In genomic region chr4:71231073-71231752, GRCh38 we compare ENCODE assay signal across 7 cellular contexts.
DNase-seq lines count a peak whose midpoint lies in the region; ATAC-seq and TF ChIP-seq lines count a peak whose summit lies in the region.

No MANE protein-coding gene starts in this region.

- peak; percentile 97 for DNase-seq in MG63
- DNase-seq in chondrocyte (ENCODE audit: low spot score), result no peak
- DNase-seq in right lobe of liver, result peak; percentile 94 to 96 (median 94)
- DNase-seq in natural killer cell, result no peak
- DNase-seq in NCI-H748 treated with DMSO at 0.1 percent for 48 hours (lab: John Stamatoyannopoulos, UW), result no peak
- DNase-seq in stimulated activated CD4-positive, alpha-beta T cell treated with anti-CD3 and anti-CD28 coated beads, Interleukin-12 subunit alpha, Interleukin-12 subunit beta, amount 100 ng/mL, for 4 hours, result no peak

- peak; percentile 75 to 89 (median 81) for ATAC-seq in right lobe of liver
- no peak for ATAC-seq in natural killer cell

- H3K9me3 Mint-ChIP-seq in chondrocyte (ENCODE audit: low read depth) (no peaks in the 10 kb centered on the region), natural killer cell (no peaks in the 10 kb centered on the region)

- H3K4me3 Mint-ChIP-seq in chondrocyte (ENCODE audit: unreplicated experiment), result peak overlapping the region; percentile 23
- no peak overlapping the region for H3K4me3 Mint-ChIP-seq in natural killer cell

- H3K27me3 Mint-ChIP-seq in chondrocyte (ENCODE audit: low read depth), result peaks cover 8% of the 10 kb centered on the region
- no peaks in the 10 kb centered on the region for H3K27me3 Mint-ChIP-seq in natural killer cell (ENCODE audit: low read depth in 2 of 2)

- TF ChIP-seq CTCF in chondrocyte (IDR thresholded peaks at IDR 0.05), result no peak
- TF ChIP-seq CTCF in right lobe of liver (IDR thresholded peaks at IDR 0.05), result no peak
- no peak for TF ChIP-seq CTCF in natural killer cell (IDR thresholded peaks at IDR 0.05)

- H3K9me3 ChIP-seq in MG63 (no peaks in the 10 kb centered on the region), right lobe of liver (no peaks in the 10 kb centered on the region)

- intact Hi-C loops in right lobe of liver (cut with DNase I) (no loop called here), natural killer cell (cut with micrococcal nuclease) (no loop called here)

- 28% methylated on average over 12 of the region's 13 CpGs for WGBS in right lobe of liver (ENCODE audit: insufficient coverage, low coverage, low lambda C conversion rate, missing lambda C conversion rate)

- H3K4me3 ChIP-seq in MG63, result no peak overlapping the region
- peak overlapping the region in 1 of 3 donors; percentile 22 for H3K4me3 ChIP-seq in right lobe of liver

- peaks cover 0 to 48% (median 22%) of the 10 kb centered on the region in 4 donors for H3K4me1 ChIP-seq in right lobe of liver

- H3K27me3 ChIP-seq in MG63 (no peaks in the 10 kb centered on the region), right lobe of liver (no peaks in the 10 kb centered on the region)

- H3K27ac Mint-ChIP-seq in chondrocyte (ENCODE audit: unreplicated experiment) (peak overlapping the region; percentile 60), natural killer cell (no peak overlapping the region)

- H3K4me1 Mint-ChIP-seq in chondrocyte (ENCODE audit: low read depth) (peaks cover 59% of the 10 kb centered on the region), natural killer cell (peaks cover 18 to 23% of the 10 kb centered on the region in 2 donors)

- H3K27ac ChIP-seq in right lobe of liver, result peak overlapping the region; percentile 79 to 97 (median 94)
- H3K27ac ChIP-seq in temporal lobe (ENCODE audit: low read depth, low read length), result peak overlapping the region; percentile 24

- no peak for TF ChIP-seq POLR2A in right lobe of liver (IDR thresholded peaks at IDR 0.05)

- peaks cover 1% of the 10 kb centered on the region for H3K36me3 Mint-ChIP-seq in chondrocyte (ENCODE audit: low read depth)
- H3K36me3 Mint-ChIP-seq in natural killer cell, result no peaks in the 10 kb centered on the region

- H3K36me3 ChIP-seq in MG63 (no peaks in the 10 kb centered on the region), right lobe of liver (no peaks in the 10 kb centered on the region)

Comparison
In these comparisons a context has a peak if more than half of its experiments do, and no peak if none do; other contexts are left out.
1. DNase-seq: peak in MG63 (single experiment) and right lobe of liver (3 of 3); none in chondrocyte (single experiment), natural killer cell (single experiment), NCI-H748 treated with DMSO at 0.1 percent for 48 hours (single experiment) and stimulated activated CD4-positive, alpha-beta T cell treated with anti-CD3 and anti-CD28 coated beads, Interleukin-12 subunit alpha, Interleukin-12 subunit beta, amount 100 ng/mL, for 4 hours (single experiment).
2. ATAC-seq: peak in right lobe of liver (4 of 4); none in natural killer cell (0 of 3).